15 cellular contexts compared by ENCODE assay signal in genomic region chr2:4745596-4745995, GRCh38.
DNase-seq lines count a peak whose midpoint lies in the region; ATAC-seq and TF ChIP-seq lines count a peak whose summit lies in the region.
"Had no signal": no experiment of that assay in that cellular context is flagged by ENCODE, and none has a peak within 500 bp of the region (broad histone marks: within the 10 kb centered on the region; RNA-seq: fewer than 3 reads in every experiment).

No MANE protein-coding gene starts in this region.

- TF ChIP-seq CTCF in endodermal cell (conservative IDR thresholded peaks at IDR 0.05), result peak; percentile 39

- H3K36me3 ChIP-seq in endodermal cell (ENCODE audit: control insufficient read depth, insufficient read depth, low read length), result no peaks in the 10 kb centered on the region
- H3K36me3 ChIP-seq: gastroesophageal sphincter, stomach had no signal

- 78 to 85% methylated on average over 4 to 9 of the region's 9 CpGs for WGBS in endodermal cell (ENCODE audit: insufficient coverage in 1 of 2, insufficient read length in 1 of 2), 2 experiments

- no peaks in the 10 kb centered on the region for H3K27me3 ChIP-seq in endodermal cell (ENCODE audit: control insufficient read depth, insufficient read depth, low read length, poor library complexity, severe bottlenecking)
- H3K27me3 ChIP-seq: gastroesophageal sphincter, stomach had no signal

- DNase-seq in NCI-H128 (lab: John Stamatoyannopoulos, UW; ENCODE audit: unreplicated experiment), result peak; percentile 25
- peak; percentile 70 for DNase-seq in NCI-H2227 (lab: John Stamatoyannopoulos, UW; ENCODE audit: unreplicated experiment)
- DNase-seq in endodermal cell, result peak; percentile 68
- DNase-seq in sciatic nerve (ENCODE audit: low spot score), result no peak
- no peak for DNase-seq in NCI-H526 (lab: John Stamatoyannopoulos, UW)
- DNase-seq in superior temporal gyrus (ENCODE audit: extremely low spot score), result no peak
- DNase-seq: activated CD4-positive, alpha-beta memory T cell treated with anti-CD3 and anti-CD28 coated beads, Interleukin-2, amount 10 ng/mL, durations not matched to agents 7 days and 5 days; central memory CD4-positive, alpha-beta T cell; mesenchymal stem cell; OCI-M1; stomach had no signal

- ATAC-seq in sciatic nerve, result peak; percentile 38
- no peak for ATAC-seq in HG03520 (IDR thresholded peaks at IDR 0.05; ENCODE audit: unreplicated experiment)
- ATAC-seq: gastroesophageal sphincter, HCT116 had no signal

- H3K9me3 ChIP-seq in endodermal cell (ENCODE audit: control insufficient read depth, low read length), result no peaks in the 10 kb centered on the region
- H3K9me3 ChIP-seq: gastroesophageal sphincter had no signal

- no peak overlapping the region for H3K4me3 ChIP-seq in endodermal cell (ENCODE audit: low read length)
- H3K4me3 ChIP-seq: gastroesophageal sphincter, stomach had no signal

- H3K4me1 Mint-ChIP-seq in endodermal cell, result no peaks in the 10 kb centered on the region
- H3K4me1 Mint-ChIP-seq: activated CD4-positive, alpha-beta memory T cell treated with anti-CD3 and anti-CD28 coated beads, Interleukin-2, amount 10 ng/mL, durations not matched to agents 7 days and 5 days had no signal

- no peaks in the 10 kb centered on the region for H3K36me3 Mint-ChIP-seq in endodermal cell (ENCODE audit: low read depth)

- no peak overlapping the region for H3K27ac ChIP-seq in endodermal cell (ENCODE audit: low read depth, low read length)
- H3K27ac ChIP-seq: C4-2B, gastroesophageal sphincter, stomach had no signal

- no peaks in the 10 kb centered on the region for H3K27me3 Mint-ChIP-seq in endodermal cell (ENCODE audit: insufficient read depth)
- H3K27me3 Mint-ChIP-seq: activated CD4-positive, alpha-beta memory T cell treated with anti-CD3 and anti-CD28 coated beads, Interleukin-2, amount 10 ng/mL, durations not matched to agents 7 days and 5 days had no signal

- no peaks in the 10 kb centered on the region for H3K4me1 ChIP-seq in endodermal cell (ENCODE audit: control insufficient read depth, insufficient read depth, low read length)
- H3K4me1 ChIP-seq: gastroesophageal sphincter, stomach had no signal

- intact Hi-C loops in sciatic nerve (cut with DNase I), result no loop called here

- no peak overlapping the region for H3K27ac Mint-ChIP-seq in endodermal cell
- H3K27ac Mint-ChIP-seq: activated CD4-positive, alpha-beta memory T cell treated with anti-CD3 and anti-CD28 coated beads, Interleukin-2, amount 10 ng/mL, durations not matched to agents 7 days and 5 days had no signal

- H3K9me3 Mint-ChIP-seq in endodermal cell, result peaks cover 5% of the 10 kb centered on the region

- H3K9ac ChIP-seq in endodermal cell (ENCODE audit: extremely low read depth, low read length, poor library complexity, severe bottlenecking), result no peak overlapping the region

- no peak overlapping the region for H3K4me3 Mint-ChIP-seq in endodermal cell
- H3K4me3 Mint-ChIP-seq: activated CD4-positive, alpha-beta memory T cell treated with anti-CD3 and anti-CD28 coated beads, Interleukin-2, amount 10 ng/mL, durations not matched to agents 7 days and 5 days had no signal

Comparison
In these comparisons a context has a peak if more than half of its experiments do, and no peak if none do; other contexts are left out.
1. DNase-seq: peak in NCI-H128 (single experiment), NCI-H2227 (single experiment) and endodermal cell (single experiment); none in sciatic nerve (single experiment), NCI-H526 (0 of 2) and superior temporal gyrus (single experiment).